In genomic region chr2:84290537-84290936, GRCh38 we compare ENCODE assay signal across 1 cellular context.
TF ChIP-seq lines count a peak whose summit lies in the region.

No MANE protein-coding gene starts in this region.

TF ChIP-seq in K562, 482 proteins besides CTCF, POLR2A, EP300 and RAD21 (continued from another document):
- TF ChIP-seq MGA (IDR thresholded peaks at IDR 0.05): peak; percentile 89
- TF ChIP-seq L3MBTL2 (IDR thresholded peaks at IDR 0.05): peak; percentile 95
- TF ChIP-seq ARID3B (CRISPR knock-in tag; IDR thresholded peaks at IDR 0.05; ENCODE audit: borderline replicate concordance): no peak
- peak; percentile 77 for TF ChIP-seq GABPA (tag; conservative IDR thresholded peaks at IDR 0.05; ENCODE audit: low read depth)
- no peak for TF ChIP-seq NR2C2 (CRISPR knock-in tag; IDR thresholded peaks at IDR 0.05)
- TF ChIP-seq NR2C2 (tag; IDR thresholded peaks at IDR 0.05): peak; percentile 62; the same call in 1 of the 2 replicates
- no peak for TF ChIP-seq ZNF561 (CRISPR knock-in tag; conservative IDR thresholded peaks at IDR 0.05)
- TF ChIP-seq, protein P1, sequence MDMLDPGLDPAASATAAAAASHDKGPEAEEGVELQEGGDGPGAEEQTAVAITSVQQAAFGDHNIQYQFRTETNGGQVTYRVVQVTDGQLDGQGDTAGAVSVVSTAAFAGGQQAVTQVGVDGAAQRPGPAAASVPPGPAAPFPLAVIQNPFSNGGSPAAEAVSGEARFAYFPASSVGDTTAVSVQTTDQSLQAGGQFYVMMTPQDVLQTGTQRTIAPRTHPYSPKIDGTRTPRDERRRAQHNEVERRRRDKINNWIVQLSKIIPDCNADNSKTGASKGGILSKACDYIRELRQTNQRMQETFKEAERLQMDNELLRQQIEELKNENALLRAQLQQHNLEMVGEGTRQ (CRISPR knock-in tag; IDR thresholded peaks at IDR 0.05): peak; percentile 17; the same call in 1 of the 2 replicates
- peak; percentile 19; the same call in 1 of the 2 replicates for TF ChIP-seq CREM (IDR thresholded peaks at IDR 0.05; ENCODE audit: low read depth)
- TF ChIP-seq, protein P2, sequence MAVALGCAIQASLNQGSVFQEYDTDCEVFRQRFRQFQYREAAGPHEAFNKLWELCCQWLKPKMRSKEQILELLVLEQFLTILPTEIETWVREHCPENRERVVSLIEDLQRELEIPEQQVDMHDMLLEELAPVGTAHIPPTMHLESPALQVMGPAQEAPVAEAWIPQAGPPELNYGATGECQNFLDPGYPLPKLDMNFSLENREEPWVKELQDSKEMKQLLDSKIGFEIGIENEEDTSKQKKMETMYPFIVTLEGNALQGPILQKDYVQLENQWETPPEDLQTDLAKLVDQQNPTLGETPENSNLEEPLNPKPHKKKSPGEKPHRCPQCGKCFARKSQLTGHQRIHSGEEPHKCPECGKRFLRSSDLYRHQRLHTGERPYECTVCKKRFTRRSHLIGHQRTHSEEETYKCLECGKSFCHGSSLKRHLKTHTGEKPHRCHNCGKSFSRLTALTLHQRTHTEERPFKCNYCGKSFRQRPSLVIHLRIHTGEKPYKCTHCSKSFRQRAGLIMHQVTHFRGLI (CRISPR knock-in tag; IDR thresholded peaks at IDR 0.05): no peak
- TF ChIP-seq, protein P3, sequence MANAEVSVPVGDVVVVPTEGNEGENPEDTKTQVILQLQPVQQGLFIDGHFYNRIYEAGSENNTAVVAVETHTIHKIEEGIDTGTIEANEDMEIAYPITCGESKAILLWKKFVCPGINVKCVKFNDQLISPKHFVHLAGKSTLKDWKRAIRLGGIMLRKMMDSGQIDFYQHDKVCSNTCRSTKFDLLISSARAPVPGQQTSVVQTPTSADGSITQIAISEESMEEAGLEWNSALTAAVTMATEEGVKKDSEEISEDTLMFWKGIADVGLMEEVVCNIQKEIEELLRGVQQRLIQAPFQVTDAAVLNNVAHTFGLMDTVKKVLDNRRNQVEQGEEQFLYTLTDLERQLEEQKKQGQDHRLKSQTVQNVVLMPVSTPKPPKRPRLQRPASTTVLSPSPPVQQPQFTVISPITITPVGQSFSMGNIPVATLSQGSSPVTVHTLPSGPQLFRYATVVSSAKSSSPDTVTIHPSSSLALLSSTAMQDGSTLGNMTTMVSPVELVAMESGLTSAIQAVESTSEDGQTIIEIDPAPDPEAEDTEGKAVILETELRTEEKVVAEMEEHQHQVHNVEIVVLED (CRISPR knock-in tag; IDR thresholded peaks at IDR 0.05): peak; percentile 66; the same call in 1 of the 2 replicates
- peak; percentile 64 for TF ChIP-seq RNF2 (IDR thresholded peaks at IDR 0.05)
- TF ChIP-seq ATF1 (CRISPR knock-in tag; IDR thresholded peaks at IDR 0.05): no peak
- 0 out of 2 replicates have a peak, but pooled peaks have one; percentile 16 for TF ChIP-seq ATF1 (tag; IDR thresholded peaks at IDR 0.05)
- TF ChIP-seq ZNF717 (CRISPR knock-in tag; IDR thresholded peaks at IDR 0.05): no peak
